In genomic region chr7:2843191-2843685, GRCh38 we compare ENCODE assay signal across 8 cellular contexts. TPM values are rescaled to one million over a fixed set of nuclear protein-coding genes. Genes with fewer than 3 reads are reported as not detected.
DNase-seq lines count a peak whose midpoint lies in the region; ATAC-seq and TF ChIP-seq lines count a peak whose summit lies in the region.

No MANE protein-coding gene starts in this region.

- H3K4me3 ChIP-seq in cardiac fibroblast (replicated peaks in 1 of 2; ENCODE audit: low read depth in 2 of 2, low read length in 2 of 2): peak overlapping the region; percentile 73 to 82
- peak overlapping the region; percentile 15 for H3K4me3 ChIP-seq in mucosa of descending colon

- no peaks in the 10 kb centered on the region for H3K27me3 Mint-ChIP-seq in stimulated activated naive CD8-positive, alpha-beta T cell treated with anti-CD3 and anti-CD28 coated beads, Interleukin-15, Interleukin-2, amounts not matched to agents 100 ng/mL and 50 ng/mL, for 24 hours

- H3K9me3 ChIP-seq in mucosa of descending colon: no peaks in the 10 kb centered on the region

- peaks cover 19% of the 10 kb centered on the region for H3K4me1 ChIP-seq in mucosa of descending colon (ENCODE audit: low read depth)

- no peak for ATAC-seq in stimulated activated naive CD8-positive, alpha-beta T cell treated with anti-CD3 and anti-CD28 coated beads, Interleukin-15, Interleukin-2, amounts not matched to agents 100 U/mL and 50 U/mL, for 24 hours
- no peak for ATAC-seq in mucosa of descending colon
- no peak for ATAC-seq in GM19467 (IDR thresholded peaks at IDR 0.05; ENCODE audit: unreplicated experiment)

- peak overlapping the region; percentile 80 for H3K4me3 Mint-ChIP-seq in stimulated activated naive CD8-positive, alpha-beta T cell treated with anti-CD3 and anti-CD28 coated beads, Interleukin-15, Interleukin-2, amounts not matched to agents 100 ng/mL and 50 ng/mL, for 24 hours

- TF ChIP-seq CTCF in cardiac fibroblast (IDR thresholded peaks at IDR 0.05; ENCODE audit: low read depth, low read length) (no peak), mucosa of descending colon (IDR thresholded peaks at IDR 0.05) (no peak)

- peaks cover 50% of the 10 kb centered on the region for H3K4me1 Mint-ChIP-seq in stimulated activated naive CD8-positive, alpha-beta T cell treated with anti-CD3 and anti-CD28 coated beads, Interleukin-15, Interleukin-2, amounts not matched to agents 100 ng/mL and 50 ng/mL, for 24 hours (ENCODE audit: low read depth)

- peak overlapping the region; percentile 49 for H3K27ac Mint-ChIP-seq in stimulated activated naive CD8-positive, alpha-beta T cell treated with anti-CD3 and anti-CD28 coated beads, Interleukin-15, Interleukin-2, amounts not matched to agents 100 ng/mL and 50 ng/mL, for 24 hours

- no peak for DNase-seq in stimulated activated naive CD8-positive, alpha-beta T cell treated with anti-CD3 and anti-CD28 coated beads, Interleukin-15, Interleukin-2, amounts not matched to agents 100 U/mL and 50 U/mL, for 24 hours
- no peak for DNase-seq in cardiac fibroblast (ENCODE audit: low read depth in 2 of 2)
- DNase-seq in mucosa of descending colon: peak in 1 of 3 donors; percentile 61
- DNase-seq in stimulated activated CD4-positive, alpha-beta T cell treated with anti-CD3 and anti-CD28 coated beads, Interleukin-4, amount 100 ng/mL, for 24 hours: no peak
- no peak for DNase-seq in CD1c-positive myeloid dendritic cell (ENCODE audit: extremely low spot score)
- no peak for DNase-seq in KG1 (lab: John Stamatoyannopoulos, UW)

- H3K36me3 ChIP-seq in mucosa of descending colon (ENCODE audit: low read depth): no peaks in the 10 kb centered on the region

- intact Hi-C loops in mucosa of descending colon (cut with DNase I, micrococcal nuclease): no loop called here

- peaks cover 21% of the 10 kb centered on the region for H3K36me3 Mint-ChIP-seq in stimulated activated naive CD8-positive, alpha-beta T cell treated with anti-CD3 and anti-CD28 coated beads, Interleukin-15, Interleukin-2, amounts not matched to agents 100 ng/mL and 50 ng/mL, for 24 hours (ENCODE audit: low read depth)

- no peaks in the 10 kb centered on the region for H3K9me3 Mint-ChIP-seq in stimulated activated naive CD8-positive, alpha-beta T cell treated with anti-CD3 and anti-CD28 coated beads, Interleukin-15, Interleukin-2, amounts not matched to agents 100 ng/mL and 50 ng/mL, for 24 hours

RNA-seq across cellular contexts. Expression of gene GNA12, which starts 0.9 kb away (rescaled TPM):
- total RNA-seq in mucosa of descending colon: 10 to 100 TPM; 21.7 to 57.7 (median 25.7) TPM
